ENCODE assay signal across 16 cellular contexts in the genomic region with DNA sequence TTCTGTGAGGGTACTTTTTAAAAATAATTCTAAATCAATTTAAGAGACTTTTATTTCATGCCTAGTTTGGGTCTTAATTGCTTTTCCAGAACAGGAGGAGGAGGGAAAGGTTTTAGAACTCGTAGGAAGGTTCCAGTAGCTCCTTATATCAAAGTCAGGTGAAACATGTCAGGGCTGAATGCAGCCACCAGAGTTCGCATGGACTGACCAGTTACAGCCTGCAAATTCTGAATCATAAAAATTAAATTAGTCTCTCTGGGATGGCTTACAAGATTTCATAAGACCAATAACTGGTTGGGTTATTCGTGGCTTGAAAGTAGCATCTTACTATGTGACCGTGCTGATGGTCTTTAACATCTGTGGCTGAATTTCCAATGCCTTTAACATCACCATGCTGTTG. TPM values are rescaled to one million over a fixed set of nuclear protein-coding genes. Genes with fewer than 3 reads are reported as not detected.
DNase-seq lines count a peak whose midpoint lies in the region; ATAC-seq and TF ChIP-seq lines count a peak whose summit lies in the region.
"Had no signal": no experiment of that assay in that cellular context is flagged by ENCODE, and none has a peak within 500 bp of the region (broad histone marks: within the 10 kb centered on the region; RNA-seq: fewer than 3 reads in every experiment).

No MANE protein-coding gene starts in this region.

- H3K4me3 ChIP-seq in uterus (no peak overlapping the region), left ventricle myocardium inferior (no peak overlapping the region)

- TF ChIP-seq CTCF in uterus (IDR thresholded peaks at IDR 0.05) (peak in 2 of 4 experiments; percentile 10 to 15), left ventricle myocardium inferior (IDR thresholded peaks at IDR 0.05; ENCODE audit: borderline replicate concordance) (no peak)

- no peak for TF ChIP-seq POLR2A in uterus (IDR thresholded peaks at IDR 0.05)

- ATAC-seq in left colon (peak; percentile 72), HG02840 (IDR thresholded peaks at IDR 0.05; ENCODE audit: low FRiP score, unreplicated experiment) (no peak)
- ATAC-seq: activated naive CD8-positive, alpha-beta T cell treated with anti-CD3 and anti-CD28 coated beads, Interleukin-2, amount 50 U/mL, for 24 hours; naive thymus-derived CD4-positive, alpha-beta T cell had no signal

- H3K27ac ChIP-seq in uterus (peak overlapping the region; percentile 64 to 77), left ventricle myocardium inferior (replicated peaks) (no peak overlapping the region)

- intact Hi-C loops in left colon (cut with DNase I, micrococcal nuclease) (no loop called here), uterus (cut with DNase I; ENCODE audit: low total_unique reads) (no loop called here), left ventricle myocardium inferior (cut with micrococcal nuclease) (no loop called here)

- H3K27me3 ChIP-seq in uterus (no peaks in the 10 kb centered on the region), left ventricle myocardium inferior (ENCODE audit: low read depth) (peaks cover 61% of the 10 kb centered on the region)

- H3K36me3 ChIP-seq in uterus = no peaks in the 10 kb centered on the region
- no peaks in the 10 kb centered on the region for H3K36me3 ChIP-seq in left ventricle myocardium inferior

- no peaks in the 10 kb centered on the region for H3K9me3 ChIP-seq in uterus
- peaks cover 15% of the 10 kb centered on the region for H3K9me3 ChIP-seq in left ventricle myocardium inferior (replicated peaks)

- H3K4me1 ChIP-seq in uterus (peaks cover 0 to 4% of the 10 kb centered on the region in 2 donors), left ventricle myocardium inferior (no peaks in the 10 kb centered on the region)

- DNase-seq in HPDE6-E6E7 (ENCODE audit: extremely low spot score) = peak; percentile 47
- peak; percentile 10 for DNase-seq in dermis blood vessel endothelial cell
- DNase-seq in left colon = no peak
- no peak for DNase-seq in uterus
- no peak for DNase-seq in activated T-cell treated with anti-CD3 and anti-CD28 coated beads, Interleukin-2, amount 50 U/mL, for 1 hour
- DNase-seq in left ventricle myocardium inferior = no peak
- DNase-seq: activated CD4-positive, alpha-beta T cell treated with anti-CD3 and anti-CD28 coated beads for 1 hour; activated naive CD8-positive, alpha-beta T cell treated with anti-CD3 and anti-CD28 coated beads, Interleukin-2, amount 50 U/mL, for 24 hours; activated T-cell treated with anti-CD3 and anti-CD28 coated beads, Interleukin-2, amount 50 U/mL, for 24 hours; naive thymus-derived CD4-positive, alpha-beta T cell; NCI-H1930; NCI-H526; retina; stimulated activated naive CD4-positive, alpha-beta T cell had no signal

RNA-seq across cellular contexts. Expression of gene BDKRB1, which starts 0.4 kb away (rescaled TPM):
- total RNA-seq in dermis blood vessel endothelial cell = not detected in 2 replicates
- 1 to 10 TPM; 5.2 to 6.6 TPM for total RNA-seq in left colon
- total RNA-seq in uterus = 1 to 10 TPM in 1 of 4 donors, under 1 TPM in 1, not detected in 2; 0.83 to 3.7 TPM
- total RNA-seq in left ventricle myocardium inferior = not detected
- total RNA-seq: naive thymus-derived CD4-positive, alpha-beta T cell; T-helper 1 cell treated with Interleukin-12 subunit alpha and Interleukin-12 subunit beta and Interleukin-4 antibody, amounts not matched to agents 30 ng/mL and 1 ng/mL, for 36 hours had no signal

RNA-seq across cellular contexts. Expression of gene BDKRB2, which starts 51.8 kb away (rescaled TPM):
- total RNA-seq in dermis blood vessel endothelial cell (0.05 and 0.34 TPM in 2 replicates), left colon (10 to 100 TPM; 14.2 to 33.6 TPM), uterus (10 to 100 TPM in 2 of 4 donors, 1 to 10 TPM in 2; 4.4 to 34.6 (median 11.1) TPM), left ventricle myocardium inferior (0.49 TPM)
- total RNA-seq: naive thymus-derived CD4-positive, alpha-beta T cell; T-helper 1 cell treated with Interleukin-12 subunit alpha and Interleukin-12 subunit beta and Interleukin-4 antibody, amounts not matched to agents 30 ng/mL and 1 ng/mL, for 36 hours had no signal

Comparison
In these comparisons a context has a peak if more than half of its experiments do, and no peak if none do; other contexts are left out.
1. DNase-seq: peak in HPDE6-E6E7 (single experiment) and dermis blood vessel endothelial cell (single experiment); none in left colon (0 of 2), uterus (0 of 2), activated T-cell treated with anti-CD3 and anti-CD28 coated beads, Interleukin-2, amount 50 U/mL, for 1 hour (single experiment) and left ventricle myocardium inferior (single experiment).